Comparison of ENCODE assay signal across 20 cellular contexts in the genomic region with DNA sequence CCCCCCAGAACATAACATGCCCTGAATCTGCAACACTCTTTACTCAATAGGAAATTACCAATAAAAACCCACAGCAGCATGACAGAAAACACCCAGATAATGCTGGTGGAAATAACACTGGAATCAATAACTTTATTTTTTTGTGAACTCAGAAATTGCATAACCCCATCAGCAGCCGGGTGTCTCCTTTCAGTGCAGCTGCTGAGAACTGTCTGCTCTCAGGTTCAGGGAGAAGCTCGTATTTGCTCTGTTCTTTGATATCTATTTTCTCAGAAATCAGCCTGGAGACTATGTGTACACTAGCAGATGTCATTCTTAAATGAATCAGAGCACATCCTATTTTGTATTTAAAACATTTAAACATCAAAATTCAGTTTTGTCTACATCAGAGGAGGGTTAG.
"Had no signal": no experiment of that assay in that cellular context is flagged by ENCODE, and none has a peak within 500 bp of the region (broad histone marks: within the 10 kb centered on the region; RNA-seq: fewer than 3 reads in every experiment).

No MANE protein-coding gene starts in this region.

- H2AFZ ChIP-seq: parathyroid adenoma had no signal

- H3K4me3 ChIP-seq: ascending aorta, breast epithelium, esophagus squamous epithelium, left ventricle myocardium inferior, skin epidermis, tibial artery, uterus had no signal

- FAIRE-seq: endothelial cell of umbilical vein, keratinocyte had no signal

- H3K9ac ChIP-seq: parathyroid adenoma had no signal

- H3K27ac ChIP-seq: ascending aorta, breast epithelium, esophagus squamous epithelium, left ventricle myocardium inferior, neutrophil, parathyroid adenoma, skin epidermis, tibial artery, uterus, WERI-Rb-1 had no signal

- ATAC-seq: naive thymus-derived CD4-positive, alpha-beta T cell had no signal

- H3K27me3 ChIP-seq: ascending aorta, breast epithelium, esophagus squamous epithelium, neutrophil, tibial artery, uterus had no signal

- H3K9me3 ChIP-seq: ascending aorta, breast epithelium, esophagus squamous epithelium, left ventricle myocardium inferior, neutrophil, tibial artery, uterus had no signal

- H3K36me3 ChIP-seq: ascending aorta, breast epithelium, esophagus squamous epithelium, left ventricle myocardium inferior, neutrophil, tibial artery, uterus, WERI-Rb-1 had no signal

- H3K79me2 ChIP-seq: parathyroid adenoma had no signal

- DNase-seq: activated CD4-positive, alpha-beta memory T cell treated with anti-CD3 and anti-CD28 coated beads for 36 hours; activated naive CD4-positive, alpha-beta T cell treated with anti-CD3 and anti-CD28 coated beads, Interleukin-2, amount 10 ng/mL, durations not matched to agents 7 days and 5 days; activated T-cell treated with anti-CD3 and anti-CD28 coated beads, Interleukin-2, amount 50 U/mL, for 24 hours; cerebellar nuclear complex; effector CD8-positive, alpha-beta T cell; esophagus squamous epithelium; left ventricle myocardium inferior; naive thymus-derived CD4-positive, alpha-beta T cell; stimulated activated CD4-positive, alpha-beta T cell treated with anti-CD3 and anti-CD28 coated beads, Interleukin-4, amount 100 ng/mL, for 24 hours; stimulated activated naive CD4-positive, alpha-beta T cell; tibial artery; uterus; WERI-Rb-1 had no signal

- H3K4me1 ChIP-seq: ascending aorta, breast epithelium, esophagus squamous epithelium, left ventricle myocardium inferior, parathyroid adenoma, tibial artery, uterus had no signal
